3 cellular contexts compared by ENCODE assay signal in the genomic region with DNA sequence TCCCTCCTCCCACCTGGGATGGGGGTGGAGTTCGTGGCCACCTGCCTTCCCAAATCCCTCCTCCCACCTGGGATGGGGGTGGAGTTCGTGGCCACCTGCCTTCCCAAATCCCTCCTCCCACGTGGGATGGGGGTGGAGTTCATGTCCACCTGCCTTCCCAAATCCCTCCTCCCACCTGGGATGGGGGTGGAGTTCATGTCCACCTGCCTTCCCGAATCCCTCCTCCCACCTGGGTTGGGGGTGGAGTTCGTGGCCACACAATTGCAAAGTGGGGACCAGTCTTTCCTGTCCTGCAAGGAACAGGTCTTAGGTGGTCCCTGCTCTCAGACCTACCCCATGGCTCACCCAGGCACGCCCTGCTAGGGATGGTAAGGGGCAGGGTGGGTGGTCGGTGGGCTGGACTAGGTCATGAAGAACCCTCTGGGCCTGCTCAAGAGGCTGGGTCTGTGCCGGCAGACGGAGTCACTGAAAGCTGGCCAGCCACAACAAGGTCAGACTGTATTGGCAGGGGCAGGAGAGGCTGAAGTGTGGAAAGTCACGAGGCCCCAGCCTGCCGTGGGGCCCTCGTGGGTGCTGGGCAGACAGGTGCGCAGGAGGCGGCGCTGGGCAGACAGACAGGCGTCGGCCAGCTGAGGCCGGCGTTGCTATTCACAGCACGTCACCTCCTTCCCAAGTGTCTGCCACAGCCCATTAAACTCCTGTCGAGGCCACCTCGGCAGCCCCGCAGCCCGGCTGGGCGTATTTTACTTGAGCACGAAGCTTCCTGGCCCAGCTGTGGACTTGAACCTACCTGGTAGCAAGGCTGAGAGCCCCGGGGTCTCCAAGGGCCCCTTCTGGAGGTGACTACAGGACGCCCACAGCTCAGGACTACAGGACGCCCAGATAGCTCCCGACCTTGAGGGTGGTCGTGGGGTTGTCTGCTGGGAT.
TF ChIP-seq lines count a peak whose summit lies in the region.

No MANE protein-coding gene starts in this region.

TF ChIP-seq in HepG2, 621 proteins besides CTCF, POLR2A, EP300 and RAD21:
- TF ChIP-seq HOXA3 (CRISPR knock-in tag; IDR thresholded peaks at IDR 0.05) (no peak), ZNF256 (CRISPR knock-in tag; conservative IDR thresholded peaks at IDR 0.05) (no peak), ZNF207 (IDR thresholded peaks at IDR 0.05; ENCODE audit: borderline replicate concordance) (no peak), TMF1 (CRISPR knock-in tag; IDR thresholded peaks at IDR 0.05; ENCODE audit: low read depth) (no peak), ZNF343 (CRISPR knock-in tag; IDR thresholded peaks at IDR 0.05) (no peak), KLF9 (CRISPR knock-in tag; IDR thresholded peaks at IDR 0.05; ENCODE audit: low read depth) (no peak), PAX8 (CRISPR knock-in tag; IDR thresholded peaks at IDR 0.05; ENCODE audit: borderline replicate concordance) (no peak), DR1 (CRISPR knock-in tag; IDR thresholded peaks at IDR 0.05) (no peak), AGO2 (optimal IDR thresholded peaks at IDR 0.05; ENCODE audit: low read depth, low read length) (no peak)
- TF ChIP-seq, protein P1, sequence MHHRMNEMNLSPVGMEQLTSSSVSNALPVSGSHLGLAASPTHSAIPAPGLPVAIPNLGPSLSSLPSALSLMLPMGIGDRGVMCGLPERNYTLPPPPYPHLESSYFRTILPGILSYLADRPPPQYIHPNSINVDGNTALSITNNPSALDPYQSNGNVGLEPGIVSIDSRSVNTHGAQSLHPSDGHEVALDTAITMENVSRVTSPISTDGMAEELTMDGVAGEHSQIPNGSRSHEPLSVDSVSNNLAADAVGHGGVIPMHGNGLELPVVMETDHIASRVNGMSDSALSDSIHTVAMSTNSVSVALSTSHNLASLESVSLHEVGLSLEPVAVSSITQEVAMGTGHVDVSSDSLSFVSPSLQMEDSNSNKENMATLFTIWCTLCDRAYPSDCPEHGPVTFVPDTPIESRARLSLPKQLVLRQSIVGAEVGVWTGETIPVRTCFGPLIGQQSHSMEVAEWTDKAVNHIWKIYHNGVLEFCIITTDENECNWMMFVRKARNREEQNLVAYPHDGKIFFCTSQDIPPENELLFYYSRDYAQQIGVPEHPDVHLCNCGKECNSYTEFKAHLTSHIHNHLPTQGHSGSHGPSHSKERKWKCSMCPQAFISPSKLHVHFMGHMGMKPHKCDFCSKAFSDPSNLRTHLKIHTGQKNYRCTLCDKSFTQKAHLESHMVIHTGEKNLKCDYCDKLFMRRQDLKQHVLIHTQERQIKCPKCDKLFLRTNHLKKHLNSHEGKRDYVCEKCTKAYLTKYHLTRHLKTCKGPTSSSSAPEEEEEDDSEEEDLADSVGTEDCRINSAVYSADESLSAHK (CRISPR knock-in tag; IDR thresholded peaks at IDR 0.05; ENCODE audit: borderline replicate concordance), result no peak

TF ChIP-seq in H1, 55 proteins besides CTCF, POLR2A, EP300 and RAD21:
- TF ChIP-seq, protein P2, sequence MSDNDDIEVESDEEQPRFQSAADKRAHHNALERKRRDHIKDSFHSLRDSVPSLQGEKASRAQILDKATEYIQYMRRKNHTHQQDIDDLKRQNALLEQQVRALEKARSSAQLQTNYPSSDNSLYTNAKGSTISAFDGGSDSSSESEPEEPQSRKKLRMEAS (IDR thresholded peaks at IDR 0.05), result peak; percentile 35
- TF ChIP-seq EGR1 (IDR thresholded peaks at IDR 0.05; ENCODE audit: borderline replicate concordance, low read depth, low read length) (peak; percentile 30; the same call in 1 of the 2 replicates), SUZ12 (IDR thresholded peaks at IDR 0.05; ENCODE audit: low read length) (no peak), ZNF274 (IDR thresholded peaks at IDR 0.05; ENCODE audit: borderline replicate concordance, extremely low read depth, low read length) (no peak), POU5F1 (IDR thresholded peaks at IDR 0.05; ENCODE audit: low read depth, low read length) (no peak), NANOG (IDR thresholded peaks at IDR 0.05; ENCODE audit: insufficient read depth, low read depth, low read length, poor library complexity, severe bottlenecking) (no peak)

TF ChIP-seq in SK-N-SH, 30 proteins besides CTCF, POLR2A, EP300 and RAD21:
- TF ChIP-seq SMC3 (IDR thresholded peaks at IDR 0.05; ENCODE audit: low read depth, low read length) (no peak), SIN3A (IDR thresholded peaks at IDR 0.05; ENCODE audit: borderline replicate concordance, low read depth, low read length) (no peak)
TF ChIP-seq in SK-N-SH: peak in this region for 0.
